8 cellular contexts compared by ENCODE assay signal in the genomic region with DNA sequence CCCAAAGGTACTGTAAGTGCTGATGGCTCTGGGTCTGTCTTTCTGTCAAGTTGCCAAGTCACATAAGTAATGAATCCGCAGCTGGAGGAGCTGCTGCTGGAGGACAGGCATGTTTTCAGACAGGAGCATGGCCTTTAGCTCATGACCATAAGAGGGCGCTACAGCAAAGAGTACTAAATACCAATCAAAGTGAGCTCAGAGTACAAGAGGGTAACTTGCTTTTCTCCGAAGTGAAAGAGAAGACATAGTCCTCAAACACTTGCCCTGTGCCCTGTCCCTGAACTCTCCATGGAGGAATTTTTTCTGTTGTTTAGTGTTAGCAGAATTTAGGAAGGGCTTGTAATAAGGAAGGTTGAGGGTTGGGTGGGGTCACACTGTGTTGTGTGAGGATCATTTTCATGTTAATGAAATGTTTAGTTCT. TPM values are rescaled to one million over a fixed set of nuclear protein-coding genes. Genes with fewer than 3 reads are reported as not detected.
A peak's percentile ranks its signal among the peaks of the same experiment; 100 is the strongest.
DNase-seq lines count a peak whose midpoint lies in the region; ATAC-seq and TF ChIP-seq lines count a peak whose summit lies in the region.

No MANE protein-coding gene starts in this region.

- H3K4me1 ChIP-seq in breast epithelium = peaks cover 9 to 31% of the 10 kb centered on the region in 2 donors

- no peak for TF ChIP-seq CTCF in breast epithelium (IDR thresholded peaks at IDR 0.05)

- no peaks in the 10 kb centered on the region for H3K36me3 ChIP-seq in breast epithelium

- DNase-seq in DMS 273 treated with DMSO at 0.1 percent for 48 hours (lab: John Stamatoyannopoulos, UW) (peak; percentile 55), RPMI7951 (ENCODE audit: low read depth) (peak; percentile 72), breast epithelium (ENCODE audit: low spot score in 2 of 2) (no peak), left kidney (ENCODE audit: low read depth, low spot score) (peak; percentile 76)
- DNase-seq in stimulated activated CD8-positive, alpha-beta memory T cell treated with anti-CD3 and anti-CD28 coated beads, Interleukin-4, amount 100 ng/mL, for 48 hours = peak; percentile 56

- no peaks in the 10 kb centered on the region for H3K9me3 ChIP-seq in breast epithelium

- H3K27ac ChIP-seq in breast epithelium = peak overlapping the region; percentile 78 to 81

- ATAC-seq in HG03175 (IDR thresholded peaks at IDR 0.05; ENCODE audit: unreplicated experiment) = peak; percentile 42
- no peak for ATAC-seq in HG03108 (IDR thresholded peaks at IDR 0.05; ENCODE audit: unreplicated experiment)
- no peak for ATAC-seq in HG03135 (IDR thresholded peaks at IDR 0.05; ENCODE audit: unreplicated experiment)

- intact Hi-C loops in breast epithelium (cut with DNase I; ENCODE audit: low total_unique reads) = no loop called here

- TF ChIP-seq POLR2A in breast epithelium (IDR thresholded peaks at IDR 0.05) = no peak

- H3K4me3 ChIP-seq in breast epithelium = no peak overlapping the region

- no peaks in the 10 kb centered on the region for H3K27me3 ChIP-seq in breast epithelium

RNA-seq across cellular contexts. Expression of gene EML6, which starts 58.0 kb away (rescaled TPM):
- total RNA-seq in RPMI7951 (2014; rRNA removed; shearing (Covaris generic)) = 0.72 and 2.1 TPM in 2 replicates
- total RNA-seq in breast epithelium = 1 to 10 TPM; 1.9 to 5.9 (median 2.3) TPM

Comparison
In these comparisons a context has a peak if more than half of its experiments do, and no peak if none do; other contexts are left out.
1. DNase-seq: peak in DMS 273 treated with DMSO at 0.1 percent for 48 hours (single experiment), RPMI7951 (single experiment), left kidney (single experiment) and stimulated activated CD8-positive, alpha-beta memory T cell treated with anti-CD3 and anti-CD28 coated beads, Interleukin-4, amount 100 ng/mL, for 48 hours (single experiment); none in breast epithelium (0 of 2).